8 cellular contexts compared by ENCODE assay signal in the genomic region with DNA sequence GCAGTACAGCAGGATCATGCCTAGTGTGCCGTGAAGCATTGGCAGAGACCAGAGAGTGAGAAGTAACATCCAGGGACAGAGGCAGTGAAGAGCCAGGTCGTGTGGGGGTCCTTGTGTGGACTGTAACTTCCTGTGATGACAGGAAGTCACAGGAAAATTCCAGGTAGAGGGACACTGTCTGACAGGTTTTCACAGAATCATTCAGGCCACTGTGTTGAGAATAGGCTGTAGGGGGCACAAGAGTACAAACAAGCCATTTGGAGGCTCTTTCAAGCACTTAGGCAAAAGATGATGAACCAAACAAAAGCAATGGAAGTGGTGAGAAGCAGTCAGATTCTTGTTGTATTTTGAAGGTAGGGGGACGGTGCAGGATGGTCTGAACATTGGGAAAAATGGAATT. TPM values are rescaled to one million over a fixed set of nuclear protein-coding genes. Genes with fewer than 3 reads are reported as not detected.
DNase-seq lines count a peak whose midpoint lies in the region; ATAC-seq and TF ChIP-seq lines count a peak whose summit lies in the region.

No MANE protein-coding gene starts in this region.

- no TSS peak for BruUV-seq in PC-9 (replicated peaks; lab: Mats Ljungman, UMichigan)

- no peak overlapping the region for H3K27ac ChIP-seq in PC-9
- H3K27ac ChIP-seq in neural progenitor cell: no peak overlapping the region

- H2AFZ ChIP-seq in PC-9 (no peak overlapping the region), neural progenitor cell (replicated peaks) (no peak overlapping the region)

- H3K36me3 ChIP-seq in PC-9 (ENCODE audit: low read depth): no peaks in the 10 kb centered on the region; the same call in 1 of the 2 replicates
- peaks cover 7% of the 10 kb centered on the region for H3K36me3 ChIP-seq in neural progenitor cell
- peaks cover 32% of the 10 kb centered on the region for H3K36me3 ChIP-seq in MG63

- H3K4me1 ChIP-seq in PC-9 (replicated peaks; ENCODE audit: insufficient read depth): no peaks in the 10 kb centered on the region
- H3K4me1 ChIP-seq in neural progenitor cell: no peaks in the 10 kb centered on the region

- H3K9me3 Mint-ChIP-seq in activated naive CD4-positive, alpha-beta T cell treated with anti-CD3 and anti-CD28 coated beads, Interleukin-2, amount 10 ng/mL, durations not matched to agents 7 days and 5 days: no peaks in the 10 kb centered on the region
- no peaks in the 10 kb centered on the region for H3K9me3 Mint-ChIP-seq in activated naive CD4-positive, alpha-beta T cell treated with anti-CD3 and anti-CD28 coated beads, Interleukin-2, amount 50 U/mL, for 72 hours
- H3K9me3 Mint-ChIP-seq in neural progenitor cell: no peaks in the 10 kb centered on the region

- H3K27me3 Mint-ChIP-seq in activated naive CD4-positive, alpha-beta T cell treated with anti-CD3 and anti-CD28 coated beads, Interleukin-2, amount 10 ng/mL, durations not matched to agents 7 days and 5 days: no peaks in the 10 kb centered on the region
- no peaks in the 10 kb centered on the region for H3K27me3 Mint-ChIP-seq in neural progenitor cell (ENCODE audit: insufficient read depth, low read depth)

- H3K79me2 ChIP-seq in PC-9 (ENCODE audit: low read depth) (no peaks in the 10 kb centered on the region), neural progenitor cell (ENCODE audit: low read depth) (no peaks in the 10 kb centered on the region)

- H4K20me1 ChIP-seq in PC-9 (ENCODE audit: insufficient read depth) (no peaks in the 10 kb centered on the region), neural progenitor cell (ENCODE audit: low read depth) (no peaks in the 10 kb centered on the region)

- no peaks in the 10 kb centered on the region for H3K9me3 ChIP-seq in PC-9 (ENCODE audit: insufficient read depth, low read depth)
- no peaks in the 10 kb centered on the region for H3K9me3 ChIP-seq in neural progenitor cell (ENCODE audit: low read depth)
- H3K9me3 ChIP-seq in MG63: no peaks in the 10 kb centered on the region

- peak; percentile 36; the same call in 1 of the 2 replicates for TF ChIP-seq CTCF in PC-9 (conservative IDR thresholded peaks at IDR 0.05)
- peak; percentile 62 for TF ChIP-seq CTCF in neural progenitor cell (IDR thresholded peaks at IDR 0.05)

- H3K4me3 ChIP-seq in PC-9 (no peak overlapping the region), neural progenitor cell (no peak overlapping the region), MG63 (no peak overlapping the region)

- H3F3A ChIP-seq in PC-9 (ENCODE audit: insufficient read depth, low read depth): no peaks in the 10 kb centered on the region
- H3F3A ChIP-seq in neural progenitor cell (ENCODE audit: low read depth): no peaks in the 10 kb centered on the region

- no peaks in the 10 kb centered on the region for H3K4me1 Mint-ChIP-seq in activated naive CD4-positive, alpha-beta T cell treated with anti-CD3 and anti-CD28 coated beads, Interleukin-2, amount 10 ng/mL, durations not matched to agents 7 days and 5 days
- no peaks in the 10 kb centered on the region for H3K4me1 Mint-ChIP-seq in neural progenitor cell

- CTCF ChIA-PET in activated naive CD4-positive, alpha-beta T cell treated with anti-CD3 and anti-CD28 coated beads, Interleukin-2, amount 10 ng/mL, durations not matched to agents 7 days and 5 days (lab: Charles Lee): interaction anchor here (0.6 to 1.8 kb wide), 6 partner anchors 9 to 390 kb away, joined by 3 to 18 read pairs (median 4); no protein-coding TSS in a partner anchor
- CTCF ChIA-PET in PC-9 (lab: Charles Lee): no interaction called here

- no peak overlapping the region for H3K4me3 Mint-ChIP-seq in activated naive CD4-positive, alpha-beta T cell treated with anti-CD3 and anti-CD28 coated beads, Interleukin-2, amount 10 ng/mL, durations not matched to agents 7 days and 5 days
- no peak overlapping the region for H3K4me3 Mint-ChIP-seq in neural progenitor cell

- no peak for ATAC-seq in activated naive CD4-positive, alpha-beta T cell treated with anti-CD3 and anti-CD28 coated beads, Interleukin-2, amount 50 U/mL, for 72 hours
- ATAC-seq in HG02571 (IDR thresholded peaks at IDR 0.05; ENCODE audit: unreplicated experiment): no peak

- no peak overlapping the region for H3K9ac ChIP-seq in neural progenitor cell

- POLR2A ChIA-PET in PC-9 (lab: Charles Lee; ENCODE audit: unreplicated experiment): no interaction called here

- no peaks in the 10 kb centered on the region for H3K27me3 ChIP-seq in PC-9 (ENCODE audit: insufficient read depth, low read depth)
- H3K27me3 ChIP-seq in neural progenitor cell: no peaks in the 10 kb centered on the region
- no peaks in the 10 kb centered on the region for H3K27me3 ChIP-seq in MG63

- peaks cover 6% of the 10 kb centered on the region for H3K36me3 Mint-ChIP-seq in activated naive CD4-positive, alpha-beta T cell treated with anti-CD3 and anti-CD28 coated beads, Interleukin-2, amount 10 ng/mL, durations not matched to agents 7 days and 5 days
- no peaks in the 10 kb centered on the region for H3K36me3 Mint-ChIP-seq in activated naive CD4-positive, alpha-beta T cell treated with anti-CD3 and anti-CD28 coated beads, Interleukin-2, amount 50 U/mL, for 72 hours
- H3K36me3 Mint-ChIP-seq in neural progenitor cell: peaks cover 9% of the 10 kb centered on the region

- peak; percentile 29 for DNase-seq in activated naive CD4-positive, alpha-beta T cell treated with anti-CD3 and anti-CD28 coated beads, Interleukin-2, amount 10 ng/mL, durations not matched to agents 7 days and 5 days
- no peak for DNase-seq in activated naive CD4-positive, alpha-beta T cell treated with anti-CD3 and anti-CD28 coated beads, Interleukin-2, amount 50 U/mL, for 72 hours (ENCODE audit: low spot score in 2 of 2)
- DNase-seq in PC-9: no peak
- peak; percentile 51 for DNase-seq in fibroblast of peridontal ligament (ENCODE audit: extremely low read depth)
- peak; percentile 71 for DNase-seq in neural progenitor cell (ENCODE audit: low spot score)
- no peak for DNase-seq in NCI-H187 (lab: John Stamatoyannopoulos, UW)
- DNase-seq in MG63: no peak

- H3K4me2 ChIP-seq in PC-9 (no peak overlapping the region), neural progenitor cell (no peak overlapping the region)

- intact Hi-C loops in PC-9 (cut with micrococcal nuclease; ENCODE audit: unreplicated experiment): no loop called here

- H3K9me2 ChIP-seq in PC-9 (ENCODE audit: insufficient read depth): no peaks in the 10 kb centered on the region

- H3K27ac Mint-ChIP-seq in activated naive CD4-positive, alpha-beta T cell treated with anti-CD3 and anti-CD28 coated beads, Interleukin-2, amount 10 ng/mL, durations not matched to agents 7 days and 5 days: no peak overlapping the region
- H3K27ac Mint-ChIP-seq in activated naive CD4-positive, alpha-beta T cell treated with anti-CD3 and anti-CD28 coated beads, Interleukin-2, amount 50 U/mL, for 72 hours: no peak overlapping the region
- H3K27ac Mint-ChIP-seq in neural progenitor cell: no peak overlapping the region

RNA-seq across cellular contexts. Expression of gene N4BP2L1, which starts 46.4 kb away (rescaled TPM):
- 10 to 100 TPM; 23.4 to 44.9 TPM for total RNA-seq in activated naive CD4-positive, alpha-beta T cell treated with anti-CD3 and anti-CD28 coated beads, Interleukin-2, amount 50 U/mL, for 72 hours
- 3.0 and 4.0 TPM in 2 replicates for total RNA-seq in PC-9 (2021)
- total RNA-seq in neural progenitor cell (ENCODE audit: low replicate concordance): 0.77 and 1.2 TPM in 2 replicates
- total RNA-seq in MG63 (2014; rRNA removed; shearing (Covaris generic); ENCODE audit: low replicate concordance): 0.20 and 0.40 TPM in 2 replicates

Comparison
In these comparisons a context has a peak if more than half of its experiments do, and no peak if none do; other contexts are left out.
1. DNase-seq: peak in activated naive CD4-positive, alpha-beta T cell treated with anti-CD3 and anti-CD28 coated beads, Interleukin-2, amount 10 ng/mL, durations not matched to agents 7 days and 5 days (single experiment), fibroblast of peridontal ligament (single experiment) and neural progenitor cell (single experiment); none in activated naive CD4-positive, alpha-beta T cell treated with anti-CD3 and anti-CD28 coated beads, Interleukin-2, amount 50 U/mL, for 72 hours (0 of 2), PC-9 (0 of 2), NCI-H187 (0 of 2) and MG63 (single experiment).